In the genomic region with DNA sequence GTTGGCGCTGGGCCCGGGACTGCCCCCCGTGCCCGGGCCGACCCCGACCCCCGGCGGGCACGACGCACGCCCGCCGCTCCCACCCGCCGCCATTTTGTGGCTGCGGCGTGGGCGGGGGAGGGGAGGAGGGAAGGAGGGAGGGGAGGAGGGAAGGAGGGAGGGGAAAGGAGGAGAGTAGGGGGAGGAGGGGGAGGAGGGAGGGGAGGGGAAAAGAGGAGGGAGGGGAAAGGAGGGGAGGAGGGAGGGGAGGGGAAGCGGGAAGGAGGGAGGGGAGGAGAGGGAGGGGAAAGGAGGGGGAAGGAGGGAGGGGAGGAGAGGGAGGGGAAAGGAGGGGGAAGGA, we compare ENCODE assay signal across 8 cellular contexts. TPM values are rescaled to one million over a fixed set of nuclear protein-coding genes. Genes with fewer than 3 reads are reported as not detected.
DNase-seq lines count a peak whose midpoint lies in the region; ATAC-seq and TF ChIP-seq lines count a peak whose summit lies in the region.

A gene (minus strand): TSS at position 104 of the 340 bp plus-strand sequence. CDS start 11 bp downstream, at position 93.

- H3K36me3 ChIP-seq in kidney epithelial cell (ENCODE audit: control insufficient read depth, insufficient read depth, low read length): no peaks in the 10 kb centered on the region

- H3K4me1 Mint-ChIP-seq in central memory CD8-positive, alpha-beta T cell: peaks cover 34% of the 10 kb centered on the region

- peak within 1 kb of the TSS; percentile 73 for H3K4me3 ChIP-seq in kidney epithelial cell (ENCODE audit: low read depth, low read length)

- H3K27ac Mint-ChIP-seq in central memory CD8-positive, alpha-beta T cell (ENCODE audit: low read depth): peak within 1 kb of the TSS; percentile 57

- H3K27me3 Mint-ChIP-seq in central memory CD8-positive, alpha-beta T cell: no peaks in the 10 kb centered on the region

- in situ Hi-C loops in Caki2 (cut with HindIII; ENCODE audit: low pct_unique_long_range_greater_than_20kb, low sequenced_read_pairs): no loop called here

- no peaks in the 10 kb centered on the region for H3K27me3 ChIP-seq in kidney epithelial cell (ENCODE audit: control insufficient read depth, insufficient read depth, low read length)

- DNase-seq in Caki2 (ENCODE audit: low read depth) (no peak), KG1 (lab: John Stamatoyannopoulos, UW) (peak; percentile 5), kidney epithelial cell (ENCODE audit: low read depth) (no peak), HuH-7.5 (ENCODE audit: low spot score) (no peak)
- DNase-seq in central memory CD8-positive, alpha-beta T cell (ENCODE audit: low spot score in 2 of 2): no peak
- peak; percentile 57 to 65 for DNase-seq in stimulated activated CD4-positive, alpha-beta T cell treated with anti-CD3 and anti-CD28 coated beads, Interleukin-1b, Interleukin-23, amount 100 ng/mL, for 4 hours (ENCODE audit: low read depth in 2 of 2)

- H3K27ac ChIP-seq in VCaP: peak within 1 kb of the TSS; percentile 83

- TF ChIP-seq CTCF in VCaP (conservative IDR thresholded peaks at IDR 0.05): no peak
- TF ChIP-seq CTCF in kidney epithelial cell (IDR thresholded peaks at IDR 0.05; ENCODE audit: insufficient read depth, low read length, poor library complexity, severe bottlenecking): no peak

- no peak for ATAC-seq in central memory CD8-positive, alpha-beta T cell (replicated peaks; ENCODE audit: extremely low read depth, poor library complexity, severe bottlenecking)
- no peak for ATAC-seq in HG03521 (IDR thresholded peaks at IDR 0.05; ENCODE audit: unreplicated experiment)

- peaks cover 9% of the 10 kb centered on the region for H3K36me3 Mint-ChIP-seq in central memory CD8-positive, alpha-beta T cell (ENCODE audit: insufficient read depth)

- peak within 1 kb of the TSS; percentile 77 for H3K4me3 Mint-ChIP-seq in central memory CD8-positive, alpha-beta T cell

- no peaks in the 10 kb centered on the region for H3K9me3 Mint-ChIP-seq in central memory CD8-positive, alpha-beta T cell

RNA-seq across cellular contexts. Expression of the gene that starts here (rescaled TPM):
- 56.1 and 65.3 TPM in 2 replicates for total RNA-seq in Caki2 (2014; rRNA removed; shearing (Covaris generic); ENCODE audit: low replicate concordance)
- 51.3 and 66.1 TPM in 2 replicates for total RNA-seq in kidney epithelial cell

Comparison
In these comparisons a context has a peak if more than half of its experiments do, and no peak if none do; other contexts are left out.
1. DNase-seq: peak in KG1 (single experiment) and stimulated activated CD4-positive, alpha-beta T cell treated with anti-CD3 and anti-CD28 coated beads, Interleukin-1b, Interleukin-23, amount 100 ng/mL, for 4 hours (2 of 2); none in Caki2 (single experiment), central memory CD8-positive, alpha-beta T cell (0 of 2), kidney epithelial cell (single experiment) and HuH-7.5 (single experiment).